ENCODE assay signal across 1 cellular context in genomic region chr4:118881512-118882146, GRCh38.
TF ChIP-seq lines count a peak whose summit lies in the region.

No MANE protein-coding gene starts in this region.

TF ChIP-seq in WTC11, 78 proteins besides CTCF, POLR2A, EP300 and RAD21 (continued from another document):
- TF ChIP-seq ARID4B (CRISPR knock-in tag; IDR thresholded peaks at IDR 0.05; ENCODE audit: borderline replicate concordance) (no peak), SP1 (CRISPR knock-in tag; conservative IDR thresholded peaks at IDR 0.05) (no peak), ZNF138 (CRISPR knock-in tag; conservative IDR thresholded peaks at IDR 0.05) (no peak), NFYB (CRISPR knock-in tag; conservative IDR thresholded peaks at IDR 0.05; ENCODE audit: low read depth) (no peak), CREB1 (CRISPR knock-in tag; IDR thresholded peaks at IDR 0.05) (no peak), ZNF263 (CRISPR knock-in tag; IDR thresholded peaks at IDR 0.05; ENCODE audit: low read depth) (no peak), SOX15 (CRISPR knock-in tag; IDR thresholded peaks at IDR 0.05) (no peak), E2F1 (CRISPR knock-in tag; IDR thresholded peaks at IDR 0.05) (no peak), IRF1 (CRISPR knock-in tag; IDR thresholded peaks at IDR 0.05) (no peak), ATF6 (CRISPR knock-in tag; IDR thresholded peaks at IDR 0.05) (no peak), AFF4 (CRISPR knock-in tag; IDR thresholded peaks at IDR 0.05; ENCODE audit: borderline replicate concordance) (no peak), NR1H2 (CRISPR knock-in tag; IDR thresholded peaks at IDR 0.05) (no peak), ZNF396 (CRISPR knock-in tag; IDR thresholded peaks at IDR 0.05; ENCODE audit: borderline replicate concordance) (no peak), NFE2L1 (CRISPR knock-in tag; IDR thresholded peaks at IDR 0.05) (no peak), ESRRA (CRISPR knock-in tag; IDR thresholded peaks at IDR 0.05; ENCODE audit: borderline replicate concordance) (no peak), TEAD1 (CRISPR knock-in tag; IDR thresholded peaks at IDR 0.05) (no peak)
- TF ChIP-seq, protein P1, sequence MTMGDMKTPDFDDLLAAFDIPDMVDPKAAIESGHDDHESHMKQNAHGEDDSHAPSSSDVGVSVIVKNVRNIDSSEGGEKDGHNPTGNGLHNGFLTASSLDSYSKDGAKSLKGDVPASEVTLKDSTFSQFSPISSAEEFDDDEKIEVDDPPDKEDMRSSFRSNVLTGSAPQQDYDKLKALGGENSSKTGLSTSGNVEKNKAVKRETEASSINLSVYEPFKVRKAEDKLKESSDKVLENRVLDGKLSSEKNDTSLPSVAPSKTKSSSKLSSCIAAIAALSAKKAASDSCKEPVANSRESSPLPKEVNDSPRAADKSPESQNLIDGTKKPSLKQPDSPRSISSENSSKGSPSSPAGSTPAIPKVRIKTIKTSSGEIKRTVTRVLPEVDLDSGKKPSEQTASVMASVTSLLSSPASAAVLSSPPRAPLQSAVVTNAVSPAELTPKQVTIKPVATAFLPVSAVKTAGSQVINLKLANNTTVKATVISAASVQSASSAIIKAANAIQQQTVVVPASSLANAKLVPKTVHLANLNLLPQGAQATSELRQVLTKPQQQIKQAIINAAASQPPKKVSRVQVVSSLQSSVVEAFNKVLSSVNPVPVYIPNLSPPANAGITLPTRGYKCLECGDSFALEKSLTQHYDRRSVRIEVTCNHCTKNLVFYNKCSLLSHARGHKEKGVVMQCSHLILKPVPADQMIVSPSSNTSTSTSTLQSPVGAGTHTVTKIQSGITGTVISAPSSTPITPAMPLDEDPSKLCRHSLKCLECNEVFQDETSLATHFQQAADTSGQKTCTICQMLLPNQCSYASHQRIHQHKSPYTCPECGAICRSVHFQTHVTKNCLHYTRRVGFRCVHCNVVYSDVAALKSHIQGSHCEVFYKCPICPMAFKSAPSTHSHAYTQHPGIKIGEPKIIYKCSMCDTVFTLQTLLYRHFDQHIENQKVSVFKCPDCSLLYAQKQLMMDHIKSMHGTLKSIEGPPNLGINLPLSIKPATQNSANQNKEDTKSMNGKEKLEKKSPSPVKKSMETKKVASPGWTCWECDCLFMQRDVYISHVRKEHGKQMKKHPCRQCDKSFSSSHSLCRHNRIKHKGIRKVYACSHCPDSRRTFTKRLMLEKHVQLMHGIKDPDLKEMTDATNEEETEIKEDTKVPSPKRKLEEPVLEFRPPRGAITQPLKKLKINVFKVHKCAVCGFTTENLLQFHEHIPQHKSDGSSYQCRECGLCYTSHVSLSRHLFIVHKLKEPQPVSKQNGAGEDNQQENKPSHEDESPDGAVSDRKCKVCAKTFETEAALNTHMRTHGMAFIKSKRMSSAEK (CRISPR knock-in tag; IDR thresholded peaks at IDR 0.05; ENCODE audit: borderline replicate concordance) = no peak
- TF ChIP-seq, protein P2, sequence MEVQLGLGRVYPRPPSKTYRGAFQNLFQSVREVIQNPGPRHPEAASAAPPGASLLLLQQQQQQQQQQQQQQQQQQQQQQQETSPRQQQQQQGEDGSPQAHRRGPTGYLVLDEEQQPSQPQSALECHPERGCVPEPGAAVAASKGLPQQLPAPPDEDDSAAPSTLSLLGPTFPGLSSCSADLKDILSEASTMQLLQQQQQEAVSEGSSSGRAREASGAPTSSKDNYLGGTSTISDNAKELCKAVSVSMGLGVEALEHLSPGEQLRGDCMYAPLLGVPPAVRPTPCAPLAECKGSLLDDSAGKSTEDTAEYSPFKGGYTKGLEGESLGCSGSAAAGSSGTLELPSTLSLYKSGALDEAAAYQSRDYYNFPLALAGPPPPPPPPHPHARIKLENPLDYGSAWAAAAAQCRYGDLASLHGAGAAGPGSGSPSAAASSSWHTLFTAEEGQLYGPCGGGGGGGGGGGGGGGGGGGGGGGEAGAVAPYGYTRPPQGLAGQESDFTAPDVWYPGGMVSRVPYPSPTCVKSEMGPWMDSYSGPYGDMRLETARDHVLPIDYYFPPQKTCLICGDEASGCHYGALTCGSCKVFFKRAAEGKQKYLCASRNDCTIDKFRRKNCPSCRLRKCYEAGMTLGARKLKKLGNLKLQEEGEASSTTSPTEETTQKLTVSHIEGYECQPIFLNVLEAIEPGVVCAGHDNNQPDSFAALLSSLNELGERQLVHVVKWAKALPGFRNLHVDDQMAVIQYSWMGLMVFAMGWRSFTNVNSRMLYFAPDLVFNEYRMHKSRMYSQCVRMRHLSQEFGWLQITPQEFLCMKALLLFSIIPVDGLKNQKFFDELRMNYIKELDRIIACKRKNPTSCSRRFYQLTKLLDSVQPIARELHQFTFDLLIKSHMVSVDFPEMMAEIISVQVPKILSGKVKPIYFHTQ (CRISPR knock-in tag; IDR thresholded peaks at IDR 0.05) = no peak
TF ChIP-seq in WTC11: peak in this region for 0.
